ENCODE assay signal across 10 cellular contexts in genomic region chr9:121744687-121745395, GRCh38.
DNase-seq lines count a peak whose midpoint lies in the region; ATAC-seq, FAIRE-seq and TF ChIP-seq lines count a peak whose summit lies in the region.
"Had no signal": no experiment of that assay in that cellular context is flagged by ENCODE, and none has a peak within 500 bp of the region (broad histone marks: within the 10 kb centered on the region; RNA-seq: fewer than 3 reads in every experiment).

No MANE protein-coding gene starts in this region.

- in situ Hi-C loops in GM13976 (cut with MboI; ENCODE audit: low sequenced_read_pairs, unreplicated experiment), result loop anchor here (25.0 kb wide), 1 partner anchor 242 kb away; no protein-coding TSS in a partner anchor

- H3K36me3 ChIP-seq in BLaER1 (peaks cover 3% of the 10 kb centered on the region; the same call in 1 of the 2 replicates), PC-9 (ENCODE audit: low read depth) (no peaks in the 10 kb centered on the region), pancreas (no peaks in the 10 kb centered on the region)

- H3K79me2 ChIP-seq in PC-9 (ENCODE audit: low read depth), result peaks cover 30% of the 10 kb centered on the region

- no peak for ATAC-seq in pancreas

- H4K20me1 ChIP-seq in BLaER1 (peaks cover 71% of the 10 kb centered on the region), PC-9 (ENCODE audit: insufficient read depth) (peaks cover 27% of the 10 kb centered on the region)

- H3K4me3 ChIP-seq in BLaER1 (no peak overlapping the region), PC-9 (no peak overlapping the region), fibroblast of villous mesenchyme (ENCODE audit: low read depth, low read length) (peak overlapping the region; percentile 67), pancreas (peak overlapping the region in 1 of 4 donors; percentile 52), lower leg skin (ENCODE audit: low read depth, poor library complexity, severe bottlenecking) (no peak overlapping the region)

- H3K27me3 ChIP-seq in BLaER1 (no peaks in the 10 kb centered on the region), PC-9 (ENCODE audit: insufficient read depth, low read depth) (no peaks in the 10 kb centered on the region), pancreas (no peaks in the 10 kb centered on the region)

- H3K4me1 ChIP-seq in BLaER1, result peaks cover 88% of the 10 kb centered on the region
- H3K4me1 ChIP-seq in PC-9 (replicated peaks; ENCODE audit: insufficient read depth), result peaks cover 44% of the 10 kb centered on the region
- H3K4me1 ChIP-seq in pancreas, result peaks cover 8 to 30% (median 18%) of the 10 kb centered on the region in 3 donors

- H3K27ac ChIP-seq in BLaER1 (peak overlapping the region; percentile 59), PC-9 (no peak overlapping the region), pancreas (peak overlapping the region; percentile 42 to 90 (median 79))

- WGBS in pancreas, 2 donors, result 55 to 63% methylated on average over 11 of the region's 11 CpGs
- 33 to 40% methylated on average over 11 of the region's 11 CpGs for WGBS in lower leg skin, 2 donors

- peak overlapping the region; percentile 13; the same call in 1 of the 2 replicates for H3K9ac ChIP-seq in BLaER1

- CTCF ChIA-PET in PC-9 (lab: Charles Lee), result interaction anchor here (0.6 kb wide), 1 partner anchor 10 kb away, joined by 3 read pairs; no protein-coding TSS in a partner anchor

- TF ChIP-seq CTCF in PC-9 (conservative IDR thresholded peaks at IDR 0.05) (0 out of 2 replicates have a peak, but pooled peaks have one; percentile 2), fibroblast of villous mesenchyme (IDR thresholded peaks at IDR 0.05; ENCODE audit: insufficient read depth, low read depth, low read length) (no peak), pancreas (IDR thresholded peaks at IDR 0.05) (no peak), lower leg skin (IDR thresholded peaks at IDR 0.05) (no peak), GM13976 (IDR thresholded peaks at IDR 0.05; ENCODE audit: borderline replicate concordance, control extremely low read depth, extremely low read depth, insufficient read depth, missing control alignments) (no peak)

- BruUV-seq in PC-9 (replicated peaks; lab: Mats Ljungman, UMichigan), result no TSS peak

- H3F3A ChIP-seq in PC-9 (ENCODE audit: insufficient read depth, low read depth), result peaks cover 11% of the 10 kb centered on the region; the same call in 1 of the 2 replicates

- H3K9me3 ChIP-seq in BLaER1, result no peaks in the 10 kb centered on the region
- no peaks in the 10 kb centered on the region for H3K9me3 ChIP-seq in PC-9 (ENCODE audit: insufficient read depth, low read depth)
- no peaks in the 10 kb centered on the region for H3K9me3 ChIP-seq in pancreas

- intact Hi-C loops in PC-9 (cut with micrococcal nuclease; ENCODE audit: unreplicated experiment), result loop anchor here (1.0 kb wide), 1 partner anchor 247 kb away; no protein-coding TSS in a partner anchor
- intact Hi-C loops in pancreas (cut with DNase I), result no loop called here
- intact Hi-C loops in lower leg skin (cut with DNase I; ENCODE audit: low total_unique reads), result no loop called here

- no peak for FAIRE-seq in pancreas (lab: Jason Lieb, UNC)

- TF ChIP-seq POLR2A in lower leg skin (IDR thresholded peaks at IDR 0.05), result no peak

- POLR2A ChIA-PET in PC-9 (lab: Charles Lee; ENCODE audit: unreplicated experiment), result no interaction called here

- no peak overlapping the region for H2AFZ ChIP-seq in PC-9

- H3K4me2 ChIP-seq in BLaER1 (peak overlapping the region; percentile 66), PC-9 (peak overlapping the region; percentile 78; the same call in 1 of the 2 replicates)

- H3K9me2 ChIP-seq in PC-9 (ENCODE audit: insufficient read depth), result no peaks in the 10 kb centered on the region

- DNase-seq in PC-9 (no peak), fibroblast of villous mesenchyme (ENCODE audit: low read depth) (no peak), pancreas (no peak), SW 1271 (lab: John Stamatoyannopoulos, UW) (no peak), NCI-H345 (lab: John Stamatoyannopoulos, UW) (no peak), lower leg skin (ENCODE audit: low spot score in 2 of 2) (no peak), GM13976 (ENCODE audit: low spot score) (no peak)
- DNase-seq: activated CD4-positive, CD25-positive, alpha-beta regulatory T cell treated with anti-CD3 and anti-CD28 coated beads, Interleukin-2, amount 50 U/mL, for 72 hours; NCI-H526 treated with DMSO at 0.1 percent for 48 hours had no signal
